ENCODE assay signal across 1 cellular context in the genomic region with DNA sequence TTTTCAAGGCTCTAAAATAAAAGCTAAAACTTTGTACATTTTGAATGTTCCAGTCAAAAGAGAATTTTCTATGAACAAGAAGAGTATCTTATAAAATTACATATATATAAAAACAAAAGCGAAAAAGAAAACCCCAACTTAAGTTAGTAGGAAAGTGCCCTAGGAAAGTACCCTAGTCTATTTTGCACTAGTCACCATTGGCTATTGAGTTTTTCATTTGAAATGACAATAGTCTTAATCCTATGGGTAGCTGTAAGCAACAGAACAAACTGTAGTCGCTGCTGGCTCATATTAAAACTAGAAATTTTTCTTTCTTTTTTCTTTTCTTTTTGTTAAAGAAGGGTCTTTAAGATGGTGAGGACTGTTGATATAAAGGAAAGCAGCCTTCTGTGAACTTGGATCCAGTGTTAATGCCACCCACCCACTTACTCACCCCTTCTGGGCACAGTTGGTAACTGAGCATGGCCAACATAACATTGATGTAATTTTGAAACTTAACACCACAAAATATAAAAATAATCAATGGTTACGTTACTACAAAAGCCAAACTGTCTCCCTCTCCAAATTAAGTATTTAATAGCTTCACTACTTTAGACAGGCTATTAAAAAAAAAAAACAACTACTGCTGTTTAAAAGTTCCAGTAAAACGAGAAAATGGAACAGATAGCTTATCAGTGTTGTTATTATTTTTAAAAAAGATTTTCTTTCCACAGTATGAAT.
A peak's percentile ranks its signal among the peaks of the same experiment; 100 is the strongest.
TF ChIP-seq lines count a peak whose summit lies in the region.

No MANE protein-coding gene starts in this region.

TF ChIP-seq in GM12878, 131 proteins besides CTCF, POLR2A, EP300 and RAD21:
- TF ChIP-seq, protein P1, sequence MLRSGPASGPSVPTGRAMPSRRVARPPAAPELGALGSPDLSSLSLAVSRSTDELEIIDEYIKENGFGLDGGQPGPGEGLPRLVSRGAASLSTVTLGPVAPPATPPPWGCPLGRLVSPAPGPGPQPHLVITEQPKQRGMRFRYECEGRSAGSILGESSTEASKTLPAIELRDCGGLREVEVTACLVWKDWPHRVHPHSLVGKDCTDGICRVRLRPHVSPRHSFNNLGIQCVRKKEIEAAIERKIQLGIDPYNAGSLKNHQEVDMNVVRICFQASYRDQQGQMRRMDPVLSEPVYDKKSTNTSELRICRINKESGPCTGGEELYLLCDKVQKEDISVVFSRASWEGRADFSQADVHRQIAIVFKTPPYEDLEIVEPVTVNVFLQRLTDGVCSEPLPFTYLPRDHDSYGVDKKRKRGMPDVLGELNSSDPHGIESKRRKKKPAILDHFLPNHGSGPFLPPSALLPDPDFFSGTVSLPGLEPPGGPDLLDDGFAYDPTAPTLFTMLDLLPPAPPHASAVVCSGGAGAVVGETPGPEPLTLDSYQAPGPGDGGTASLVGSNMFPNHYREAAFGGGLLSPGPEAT (IDR thresholded peaks at IDR 0.05; ENCODE audit: low read depth) = 0 out of 2 replicates have a peak, but pooled peaks have one; percentile 15
- TF ChIP-seq ATF3 (IDR thresholded peaks at IDR 0.05; ENCODE audit: borderline replicate concordance, extremely low read depth, low read depth, low read length) (no peak), ETV6 (conservative IDR thresholded peaks at IDR 0.05 in 1 of 2, IDR thresholded peaks at IDR 0.05 in 1 of 2; ENCODE audit: borderline replicate concordance in 1 of 2, low read depth in 1 of 2) (no peak), SUPT20H (IDR thresholded peaks at IDR 0.05; ENCODE audit: borderline replicate concordance, control insufficient read depth, low read depth, low read length) (no peak), JUNB (IDR thresholded peaks at IDR 0.05) (peak; percentile 15; the same call in 1 of the 2 replicates), SMARCA5 (IDR thresholded peaks at IDR 0.05) (no peak), ZBED1 (IDR thresholded peaks at IDR 0.05; ENCODE audit: borderline replicate concordance) (no peak), DPF2 (IDR thresholded peaks at IDR 0.05) (no peak), SRF (IDR thresholded peaks at IDR 0.05; ENCODE audit: low read depth in 2 of 2, low read length in 2 of 2) (no peak)
- TF ChIP-seq, protein P2, sequence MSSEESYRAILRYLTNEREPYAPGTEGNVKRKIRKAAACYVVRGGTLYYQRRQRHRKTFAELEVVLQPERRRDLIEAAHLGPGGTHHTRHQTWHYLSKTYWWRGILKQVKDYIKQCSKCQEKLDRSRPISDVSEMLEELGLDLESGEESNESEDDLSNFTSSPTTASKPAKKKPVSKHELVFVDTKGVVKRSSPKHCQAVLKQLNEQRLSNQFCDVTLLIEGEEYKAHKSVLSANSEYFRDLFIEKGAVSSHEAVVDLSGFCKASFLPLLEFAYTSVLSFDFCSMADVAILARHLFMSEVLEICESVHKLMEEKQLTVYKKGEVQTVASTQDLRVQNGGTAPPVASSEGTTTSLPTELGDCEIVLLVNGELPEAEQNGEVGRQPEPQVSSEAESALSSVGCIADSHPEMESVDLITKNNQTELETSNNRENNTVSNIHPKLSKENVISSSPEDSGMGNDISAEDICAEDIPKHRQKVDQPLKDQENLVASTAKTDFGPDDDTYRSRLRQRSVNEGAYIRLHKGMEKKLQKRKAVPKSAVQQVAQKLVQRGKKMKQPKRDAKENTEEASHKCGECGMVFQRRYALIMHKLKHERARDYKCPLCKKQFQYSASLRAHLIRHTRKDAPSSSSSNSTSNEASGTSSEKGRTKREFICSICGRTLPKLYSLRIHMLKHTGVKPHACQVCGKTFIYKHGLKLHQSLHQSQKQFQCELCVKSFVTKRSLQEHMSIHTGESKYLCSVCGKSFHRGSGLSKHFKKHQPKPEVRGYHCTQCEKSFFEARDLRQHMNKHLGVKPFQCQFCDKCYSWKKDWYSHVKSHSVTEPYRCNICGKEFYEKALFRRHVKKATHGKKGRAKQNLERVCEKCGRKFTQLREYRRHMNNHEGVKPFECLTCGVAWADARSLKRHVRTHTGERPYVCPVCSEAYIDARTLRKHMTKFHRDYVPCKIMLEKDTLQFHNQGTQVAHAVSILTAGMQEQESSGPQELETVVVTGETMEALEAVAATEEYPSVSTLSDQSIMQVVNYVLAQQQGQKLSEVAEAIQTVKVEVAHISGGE (CRISPR knock-in tag; IDR thresholded peaks at IDR 0.05) = no peak
- TF ChIP-seq, protein P3, sequence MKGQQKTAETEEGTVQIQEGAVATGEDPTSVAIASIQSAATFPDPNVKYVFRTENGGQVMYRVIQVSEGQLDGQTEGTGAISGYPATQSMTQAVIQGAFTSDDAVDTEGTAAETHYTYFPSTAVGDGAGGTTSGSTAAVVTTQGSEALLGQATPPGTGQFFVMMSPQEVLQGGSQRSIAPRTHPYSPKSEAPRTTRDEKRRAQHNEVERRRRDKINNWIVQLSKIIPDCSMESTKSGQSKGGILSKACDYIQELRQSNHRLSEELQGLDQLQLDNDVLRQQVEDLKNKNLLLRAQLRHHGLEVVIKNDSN (IDR thresholded peaks at IDR 0.05; ENCODE audit: borderline replicate concordance, extremely low read length, insufficient read depth, low read depth, low read length) = no peak
TF ChIP-seq in GM12878: peak in this region for 2.
